Comparison of ENCODE assay signal across 8 cellular contexts in the genomic region with DNA sequence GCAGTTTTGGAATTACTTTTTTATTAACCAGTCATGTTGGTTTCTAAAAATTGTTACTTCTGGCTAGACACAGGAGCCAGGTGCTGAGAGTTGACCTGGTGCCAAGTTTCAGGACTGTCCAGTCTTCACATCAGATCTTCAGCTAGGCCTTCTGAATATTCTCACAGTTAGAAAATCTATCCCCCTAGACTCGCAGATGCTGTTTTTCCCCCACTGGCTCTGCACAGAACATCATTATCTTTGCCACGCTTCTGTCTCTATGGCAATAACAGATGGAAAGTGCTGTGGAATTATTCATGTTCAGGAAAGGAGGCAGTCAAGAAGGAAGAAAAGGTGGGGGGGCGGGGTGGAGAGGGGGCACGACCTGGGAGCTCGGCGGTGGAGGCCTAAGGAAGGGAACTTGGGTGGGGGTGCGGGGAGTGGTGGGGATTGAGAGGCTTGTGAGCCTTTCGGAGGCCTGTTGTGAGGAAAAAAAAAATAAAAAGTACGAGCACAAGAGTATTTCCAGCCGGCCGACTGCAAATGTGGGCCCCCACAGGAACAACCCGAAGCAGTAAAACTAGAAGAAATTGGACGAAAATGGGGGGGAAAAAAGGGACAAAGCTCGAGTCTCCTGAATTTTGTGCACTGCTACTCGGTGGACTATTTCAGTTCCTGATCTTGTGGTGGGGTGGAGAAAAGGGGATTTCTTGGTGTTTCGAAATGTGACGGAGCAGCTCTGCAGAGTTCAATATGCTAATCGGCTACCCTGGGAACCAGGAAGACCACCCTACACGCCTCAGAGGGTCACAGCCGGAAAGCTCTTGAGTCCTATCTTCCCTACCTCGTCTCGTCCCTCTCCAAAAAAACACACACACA.
A peak's percentile ranks its signal among the peaks of the same experiment; 100 is the strongest.
DNase-seq lines count a peak whose midpoint lies in the region; ATAC-seq and TF ChIP-seq lines count a peak whose summit lies in the region.

No MANE protein-coding gene starts in this region.

- DNase-seq in AML-193 (lab: John Stamatoyannopoulos, UW) (peak; percentile 41 to 54), NCI-H510A treated with DMSO at 0.1 percent for 48 hours (lab: John Stamatoyannopoulos, UW) (peak; percentile 73), amniotic epithelial cell (ENCODE audit: low read depth) (peak; percentile 80), hypothalamus (lab: John Stamatoyannopoulos, UW) (peak in 35 of 51 donors; percentile 6 to 89 (median 35)), retinal pigment epithelial cell (ENCODE audit: low read depth) (no peak)

- no peak for TF ChIP-seq CTCF in retinal pigment epithelial cell (conservative IDR thresholded peaks at IDR 0.05; ENCODE audit: low read depth, low read length)

- TF ChIP-seq POLR2A in GM18526 (IDR thresholded peaks at IDR 0.05; ENCODE audit: extremely low read depth, insufficient read length), result peak; percentile 20

- peak overlapping the region; percentile 49 for H3K4me3 ChIP-seq in retinal pigment epithelial cell (ENCODE audit: low read length)

- peak; percentile 17 for ATAC-seq in HG03064 (IDR thresholded peaks at IDR 0.05; ENCODE audit: low read depth, unreplicated experiment)
- no peak for ATAC-seq in activated CD4-positive, CD25-positive, alpha-beta regulatory T cell treated with anti-CD3 and anti-CD28 coated beads, Interleukin-2, amount 50 U/mL, for 24 hours
